33 cellular contexts compared by ENCODE assay signal in the genomic region with DNA sequence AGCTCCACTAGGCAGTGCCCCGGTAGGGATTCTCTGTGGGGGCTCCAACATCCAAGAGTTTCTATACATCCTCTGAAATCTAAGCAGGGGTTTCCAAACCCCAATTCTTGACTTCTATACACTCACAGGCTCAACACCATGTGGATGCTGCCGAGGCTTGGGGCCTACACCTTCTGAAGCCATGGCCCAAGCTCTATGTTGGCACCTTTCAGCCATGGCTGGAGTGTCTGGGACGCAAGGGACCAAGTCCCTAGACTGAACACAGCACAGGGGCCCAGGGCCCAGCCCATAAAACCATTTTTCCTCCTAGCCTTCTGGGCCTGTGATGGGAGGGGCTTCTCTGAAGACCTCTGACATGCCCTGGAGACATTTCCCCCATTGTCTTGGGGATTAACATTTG.
DNase-seq lines count a peak whose midpoint lies in the region; ATAC-seq, FAIRE-seq and TF ChIP-seq lines count a peak whose summit lies in the region.
"Had no signal": no experiment of that assay in that cellular context is flagged by ENCODE, and none has a peak within 500 bp of the region (broad histone marks: within the 10 kb centered on the region; RNA-seq: fewer than 3 reads in every experiment).

No MANE protein-coding gene starts in this region.

- CTCF ChIA-PET in activated CD8-positive, alpha-beta T cell treated with anti-CD3 and anti-CD28 coated beads for 36 hours (lab: Charles Lee), result no interaction called here

- DNase-seq in kidney, result peak; percentile 52
- peak; percentile 58 for DNase-seq in posterior vena cava (ENCODE audit: low spot score)
- no peak for DNase-seq in activated CD8-positive, alpha-beta T cell treated with anti-CD3 and anti-CD28 coated beads for 36 hours
- no peak for DNase-seq in effector CD4-positive, alpha-beta T cell
- DNase-seq: 8988T; ACHN; AML-193; BE2C; C1 segment of cervical spinal cord; Caco-2; Calu3; CD4-positive, alpha-beta memory T cell; CD4-positive, alpha-beta T cell; CD4-positive, CD25-positive, alpha-beta regulatory T cell; CD8-positive, alpha-beta memory T cell; CD8-positive, alpha-beta T cell; COR-L47; DMS 273 treated with DMSO at 0.1 percent for 48 hours; DMS153; DMS53; DMS79; DMS79 treated with DMSO at 0.1 percent for 48 hours; DND-41; EL had no signal

- POLR2A ChIA-PET in activated CD8-positive, alpha-beta T cell treated with anti-CD3 and anti-CD28 coated beads for 36 hours (lab: Charles Lee), result no interaction called here

- no peak for ATAC-seq in activated CD8-positive, alpha-beta T cell treated with anti-CD3 and anti-CD28 coated beads for 36 hours
- ATAC-seq: A549; CD8-positive, alpha-beta T cell had no signal

- no peaks in the 10 kb centered on the region for H3K36me3 Mint-ChIP-seq in activated CD8-positive, alpha-beta T cell treated with anti-CD3 and anti-CD28 coated beads for 36 hours (ENCODE audit: low read depth)
- H3K36me3 Mint-ChIP-seq: CD14-positive monocyte; CD4-positive, alpha-beta memory T cell; CD4-positive, CD25-positive, alpha-beta regulatory T cell; CD8-positive, alpha-beta memory T cell; CD8-positive, alpha-beta T cell had no signal

- peaks cover 4% of the 10 kb centered on the region for H3K9me3 Mint-ChIP-seq in activated CD8-positive, alpha-beta T cell treated with anti-CD3 and anti-CD28 coated beads for 36 hours

- no peaks in the 10 kb centered on the region for H3K9me3 ChIP-seq in kidney (ENCODE audit: control insufficient read depth in 1 of 2, low read length in 2 of 2)
- H3K9me3 ChIP-seq: A549, BE2C, Caco-2 had no signal

- no peak for FAIRE-seq in kidney (lab: Jason Lieb, UNC)
- FAIRE-seq: A204.1, A549, D721Med had no signal

- no peak overlapping the region for H3K27ac ChIP-seq in kidney (ENCODE audit: low read depth in 2 of 2, low read length in 2 of 2)
- H3K27ac ChIP-seq: 22Rv1; A549; BLaER1; BLaER1 treated with 17β-estradiol and CSF1 and Interleukin-3, amounts not matched to agents 10 nM and 100 nM; C4-2B had no signal

- no peak overlapping the region for H3K9ac ChIP-seq in kidney (ENCODE audit: low read length in 2 of 2)
- H3K9ac ChIP-seq: BLaER1; BLaER1 treated with 17β-estradiol and CSF1 and Interleukin-3, amounts not matched to agents 10 nM and 100 nM had no signal

- H3K36me3 ChIP-seq in kidney (ENCODE audit: control insufficient read depth in 1 of 2, insufficient read depth in 2 of 2, low read length in 2 of 2), result no peaks in the 10 kb centered on the region
- H3K36me3 ChIP-seq: BE2C; BLaER1; BLaER1 treated with 17β-estradiol and CSF1 and Interleukin-3, amounts not matched to agents 10 nM and 100 nM had no signal

- H3K4me3 Mint-ChIP-seq in activated CD8-positive, alpha-beta T cell treated with anti-CD3 and anti-CD28 coated beads for 36 hours, result no peak overlapping the region
- H3K4me3 Mint-ChIP-seq: B cell; CD14-positive monocyte; CD4-positive, alpha-beta memory T cell; CD4-positive, alpha-beta T cell; CD4-positive, CD25-positive, alpha-beta regulatory T cell; CD8-positive, alpha-beta memory T cell; CD8-positive, alpha-beta T cell had no signal

- no peaks in the 10 kb centered on the region for H3K4me1 ChIP-seq in kidney (ENCODE audit: control insufficient read depth in 1 of 2, insufficient read depth in 1 of 2, low read depth in 1 of 2, low read length in 2 of 2)
- H3K4me1 ChIP-seq: A549; BE2C; BLaER1; BLaER1 treated with 17β-estradiol and CSF1 and Interleukin-3, amounts not matched to agents 10 nM and 100 nM; Caco-2 had no signal

- no peak for TF ChIP-seq CTCF in kidney (IDR thresholded peaks at IDR 0.05; ENCODE audit: borderline replicate concordance, extremely low read depth, insufficient read depth)
- TF ChIP-seq CTCF in activated CD8-positive, alpha-beta T cell treated with anti-CD3 and anti-CD28 coated beads for 36 hours (IDR thresholded peaks at IDR 0.05), result no peak

- H3K27me3 Mint-ChIP-seq in activated CD8-positive, alpha-beta T cell treated with anti-CD3 and anti-CD28 coated beads for 36 hours, result no peaks in the 10 kb centered on the region
- H3K27me3 Mint-ChIP-seq: B cell; CD4-positive, alpha-beta memory T cell; CD4-positive, alpha-beta T cell; CD4-positive, CD25-positive, alpha-beta regulatory T cell; CD8-positive, alpha-beta memory T cell had no signal

- intact Hi-C loops in kidney (cut with DNase I), result no loop called here
- intact Hi-C loops in posterior vena cava (cut with DNase I), result no loop called here
- intact Hi-C loops in activated CD8-positive, alpha-beta T cell treated with anti-CD3 and anti-CD28 coated beads for 36 hours (cut with micrococcal nuclease), result no loop called here

- H3K4me1 Mint-ChIP-seq in activated CD8-positive, alpha-beta T cell treated with anti-CD3 and anti-CD28 coated beads for 36 hours (ENCODE audit: low read depth), result no peaks in the 10 kb centered on the region
- H3K4me1 Mint-ChIP-seq: B cell; CD14-positive monocyte; CD4-positive, alpha-beta memory T cell; CD4-positive, CD25-positive, alpha-beta regulatory T cell; CD8-positive, alpha-beta memory T cell had no signal

- no peak overlapping the region for H3K4me3 ChIP-seq in kidney (ENCODE audit: low read length in 2 of 2)
- H3K4me3 ChIP-seq: A549; BLaER1; BLaER1 treated with 17β-estradiol and CSF1 and Interleukin-3, amounts not matched to agents 10 nM and 100 nM had no signal

- no peak overlapping the region for H3K27ac Mint-ChIP-seq in activated CD8-positive, alpha-beta T cell treated with anti-CD3 and anti-CD28 coated beads for 36 hours
- H3K27ac Mint-ChIP-seq: B cell; CD14-positive monocyte; CD4-positive, alpha-beta memory T cell; CD4-positive, alpha-beta T cell; CD4-positive, CD25-positive, alpha-beta regulatory T cell; CD8-positive, alpha-beta memory T cell; CD8-positive, alpha-beta T cell had no signal

Comparison
In these comparisons a context has a peak if more than half of its experiments do, and no peak if none do; other contexts are left out.
1. DNase-seq: peak in kidney (single experiment) and posterior vena cava (single experiment); none in activated CD8-positive, alpha-beta T cell treated with anti-CD3 and anti-CD28 coated beads for 36 hours (single experiment) and effector CD4-positive, alpha-beta T cell (single experiment).